Comparison of ENCODE assay signal across 18 cellular contexts in genomic region chr14:22803575-22803974, GRCh38. TPM values are rescaled to one million over a fixed set of nuclear protein-coding genes. Genes with fewer than 3 reads are reported as not detected.
DNase-seq lines count a peak whose midpoint lies in the region; ATAC-seq and TF ChIP-seq lines count a peak whose summit lies in the region.
"Had no signal": no experiment of that assay in that cellular context is flagged by ENCODE, and none has a peak within 500 bp of the region (broad histone marks: within the 10 kb centered on the region; RNA-seq: fewer than 3 reads in every experiment).

No MANE protein-coding gene starts in this region.

- peaks cover 91% of the 10 kb centered on the region for H3K4me1 Mint-ChIP-seq in CD14-positive monocyte
- H3K4me1 Mint-ChIP-seq: brain had no signal

- peaks cover 0 to 5% (median 2%) of the 10 kb centered on the region in 3 donors for H3K27me3 Mint-ChIP-seq in CD14-positive monocyte (ENCODE audit: low read depth in 3 of 3)

- peaks cover 59 to 88% of the 10 kb centered on the region in 2 donors for H3K36me3 Mint-ChIP-seq in CD14-positive monocyte
- H3K36me3 Mint-ChIP-seq: brain had no signal

- intact Hi-C loops in CD14-positive monocyte (cut with micrococcal nuclease): no loop called here

- peak overlapping the region in 6 of 7 donors; percentile 79 to 89 (median 82) for H3K27ac Mint-ChIP-seq in CD14-positive monocyte
- H3K27ac Mint-ChIP-seq: brain had no signal

- peak; percentile 48 for ATAC-seq in GM19043 (IDR thresholded peaks at IDR 0.05; ENCODE audit: low read depth, unreplicated experiment)
- peak; percentile 32 for ATAC-seq in HG02588 (IDR thresholded peaks at IDR 0.05; ENCODE audit: unreplicated experiment)
- peak; percentile 46 for ATAC-seq in HG03442 (IDR thresholded peaks at IDR 0.05; ENCODE audit: unreplicated experiment)
- no peak for ATAC-seq in HG02623 (IDR thresholded peaks at IDR 0.05; ENCODE audit: unreplicated experiment)
- ATAC-seq: A549, left cardiac atrium, Panc1 had no signal

- H3K4me3 Mint-ChIP-seq in CD14-positive monocyte: peak overlapping the region in 1 of 2 donors; percentile 44
- H3K4me3 Mint-ChIP-seq: brain had no signal

- peaks cover 0 to 2% (median 0%) of the 10 kb centered on the region in 7 donors for H3K9me3 Mint-ChIP-seq in CD14-positive monocyte
- H3K9me3 Mint-ChIP-seq: brain had no signal

- TF ChIP-seq CTCF in CD14-positive monocyte (IDR thresholded peaks at IDR 0.05): no peak

- DNase-seq in CD14-positive monocyte (ENCODE audit: low spot score) (no peak), NCI-H446 (lab: John Stamatoyannopoulos, UW) (no peak), NCI-H2171 treated with DMSO at 0.1 percent for 48 hours (lab: John Stamatoyannopoulos, UW) (no peak), glomerular visceral epithelial cell (ENCODE audit: extremely low spot score) (no peak)
- DNase-seq: activated CD8-positive, alpha-beta memory T cell treated with anti-CD3 and anti-CD28 coated beads, Interleukin-2, amount 50 U/mL, for 4 hours; activated naive CD4-positive, alpha-beta T cell; GF-D8; hippocampal formation; left cardiac atrium; NCI-H1417; NCI-H510A treated with DMSO at 0.1 percent for 48 hours had no signal

RNA-seq across cellular contexts. Expression of gene SLC7A7, which starts 11.7 kb away (rescaled TPM):
- polyA plus RNA-seq in CD14-positive monocyte: 100 to 1,000 TPM; 262 to 371 TPM

RNA-seq across cellular contexts. Expression of gene MRPL52, which starts 26.1 kb away (rescaled TPM):
- 100 to 1,000 TPM; 130 to 164 TPM for polyA plus RNA-seq in CD14-positive monocyte

RNA-seq across cellular contexts. Expression of gene MMP14, which starts 32.8 kb away (rescaled TPM):
- under 1 TPM; 0.14 to 0.44 TPM for polyA plus RNA-seq in CD14-positive monocyte

RNA-seq across cellular contexts. Expression of gene OXA1L, which starts 37.1 kb away (rescaled TPM):
- 10 to 100 TPM; 61.2 to 86.9 TPM for polyA plus RNA-seq in CD14-positive monocyte
